Comparison of ENCODE assay signal across 17 cellular contexts in the genomic region with DNA sequence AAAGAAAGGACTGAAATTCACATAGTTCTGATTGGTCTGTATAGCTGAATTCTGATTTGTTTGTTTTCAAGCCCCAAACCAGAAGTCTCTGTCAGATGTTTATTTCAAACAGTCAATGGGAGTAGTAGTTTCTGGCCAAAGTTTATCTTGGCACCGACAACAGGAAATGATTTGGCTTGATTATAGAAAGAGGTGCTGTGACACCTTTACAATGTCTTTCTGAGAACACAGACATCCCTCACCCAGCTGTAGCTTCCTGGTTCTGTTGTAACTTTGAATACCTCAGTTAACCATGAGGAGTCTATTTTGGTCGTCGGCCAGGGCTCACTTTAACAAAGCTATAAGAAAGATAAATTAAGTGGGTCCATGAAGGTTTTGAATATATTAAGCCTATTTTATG.
DNase-seq lines count a peak whose midpoint lies in the region; ATAC-seq and TF ChIP-seq lines count a peak whose summit lies in the region.
"Had no signal": no experiment of that assay in that cellular context is flagged by ENCODE, and none has a peak within 500 bp of the region (broad histone marks: within the 10 kb centered on the region; RNA-seq: fewer than 3 reads in every experiment).

No MANE protein-coding gene starts in this region.

- H3K27ac ChIP-seq in OCI-LY1 (ENCODE audit: low read depth, low read length, poor library complexity, severe bottlenecking) (peak overlapping the region; percentile 43), sigmoid colon (no peak overlapping the region)
- H3K27ac ChIP-seq: psoas muscle had no signal

- intact Hi-C loops in sigmoid colon (cut with DNase I) = no loop called here

- no peaks in the 10 kb centered on the region for H4K20me1 ChIP-seq in OCI-LY1 (ENCODE audit: insufficient read depth, low read length)

- peaks cover 8% of the 10 kb centered on the region for H3K4me1 ChIP-seq in OCI-LY1 (ENCODE audit: insufficient read depth, low read length, severe bottlenecking)
- H3K4me1 ChIP-seq in sigmoid colon = no peaks in the 10 kb centered on the region
- H3K4me1 ChIP-seq: psoas muscle had no signal

- no peaks in the 10 kb centered on the region for H3F3A ChIP-seq in OCI-LY1 (ENCODE audit: insufficient read depth, low read length)

- peak overlapping the region; percentile 8; the same call in 1 of the 2 replicates for H2AFZ ChIP-seq in OCI-LY1 (ENCODE audit: low read length)

- no peak for TF ChIP-seq POLR2A in sigmoid colon (IDR thresholded peaks at IDR 0.05)

- no peak for ATAC-seq in GM21447 (IDR thresholded peaks at IDR 0.05; ENCODE audit: unreplicated experiment)
- ATAC-seq: psoas muscle had no signal

- no peaks in the 10 kb centered on the region for H3K9me3 ChIP-seq in OCI-LY1 (ENCODE audit: low read length)
- no peaks in the 10 kb centered on the region for H3K9me3 ChIP-seq in sigmoid colon
- H3K9me3 ChIP-seq: psoas muscle had no signal

- no peak overlapping the region for H3K9ac ChIP-seq in OCI-LY1 (ENCODE audit: low read length)

- H3K4me3 ChIP-seq in LNCaP clone FGC (ENCODE audit: low read depth, low read length) (no peak overlapping the region), OCI-LY1 (ENCODE audit: low read depth, low read length, poor library complexity, severe bottlenecking) (no peak overlapping the region), fibroblast of pulmonary artery (replicated peaks; ENCODE audit: low read depth, low read length) (no peak overlapping the region), sigmoid colon (no peak overlapping the region)
- H3K4me3 ChIP-seq: psoas muscle had no signal

- TF ChIP-seq EP300 in sigmoid colon (IDR thresholded peaks at IDR 0.05) = no peak

- 13 to 50% methylated on average over 3 of the region's 3 CpGs for WGBS in sigmoid colon, 2 donors

- no peaks in the 10 kb centered on the region for H3K9me2 ChIP-seq in OCI-LY1 (ENCODE audit: low read depth, low read length)

- H3K4me2 ChIP-seq in OCI-LY1 (ENCODE audit: low read length) = no peak overlapping the region; the same call in 1 of the 2 replicates

- H3K36me3 ChIP-seq in OCI-LY1 (ENCODE audit: insufficient read depth, low read length) (no peaks in the 10 kb centered on the region), sigmoid colon (no peaks in the 10 kb centered on the region)

- no peaks in the 10 kb centered on the region for H3K79me2 ChIP-seq in OCI-LY1 (ENCODE audit: insufficient read depth, low read length)

- DNase-seq in A172 (ENCODE audit: low spot score) (peak; percentile 35), LNCaP clone FGC (ENCODE audit: low read depth) (peak; percentile 72), fibroblast of pulmonary artery (ENCODE audit: low read depth) (peak; percentile 7), sigmoid colon (no peak), HuH-7.5 (ENCODE audit: low spot score) (no peak), AG08396 (ENCODE audit: low spot score) (no peak)
- DNase-seq: ACHN; activated CD4-positive, alpha-beta T cell treated with anti-CD3 and anti-CD28 coated beads, Interleukin-2, amount 50 U/mL, for 1 hour; activated T-cell treated with anti-CD3 and anti-CD28 coated beads, Interleukin-2, amount 50 U/mL, for 48 hours; cortex of kidney; KBM-7; NCI-H446 treated with DMSO at 0.1 percent for 48 hours; psoas muscle; Right ventricle myocardium superior; trophoblast cell had no signal

- H3K27me3 ChIP-seq in OCI-LY1 (ENCODE audit: insufficient read depth, low read length) (no peaks in the 10 kb centered on the region), sigmoid colon (no peaks in the 10 kb centered on the region)

- TF ChIP-seq CTCF in LNCaP clone FGC (IDR thresholded peaks at IDR 0.05; ENCODE audit: control insufficient read depth, extremely low read depth, insufficient read depth) (no peak), OCI-LY1 (IDR thresholded peaks at IDR 0.05; ENCODE audit: low read length) (no peak), fibroblast of pulmonary artery (IDR thresholded peaks at IDR 0.05; ENCODE audit: low read length, missing control alignments) (no peak), sigmoid colon (IDR thresholded peaks at IDR 0.05) (no peak)

Comparison
In these comparisons a context has a peak if more than half of its experiments do, and no peak if none do; other contexts are left out.
1. DNase-seq: peak in A172 (single experiment), LNCaP clone FGC (single experiment) and fibroblast of pulmonary artery (single experiment); none in sigmoid colon (single experiment), HuH-7.5 (single experiment) and AG08396 (single experiment).